28 cellular contexts compared by ENCODE assay signal in genomic region chr10:106089855-106090254, GRCh38.
"Had no signal": no experiment of that assay in that cellular context is flagged by ENCODE, and none has a peak within 500 bp of the region (broad histone marks: within the 10 kb centered on the region; RNA-seq: fewer than 3 reads in every experiment).

No MANE protein-coding gene starts in this region.

- H3K36me3 ChIP-seq: colonic mucosa, esophagus muscularis mucosa, esophagus squamous epithelium, gastrocnemius medialis, gastroesophageal sphincter, heart left ventricle, heart right ventricle had no signal

- FAIRE-seq: endometrium, endothelial cell of umbilical vein, frontal cortex had no signal

- H3K9me3 Mint-ChIP-seq: dendritic cell treated with granulocyte-macrophage colony-stimulating factor and Interleukin-4, amounts not matched to agents 40 ng/mL and 50 ng/mL, for 4 days; endodermal cell had no signal

- H3K27me3 Mint-ChIP-seq: dendritic cell treated with granulocyte-macrophage colony-stimulating factor and Interleukin-4, amounts not matched to agents 40 ng/mL and 50 ng/mL, for 4 days; effector memory CD8-positive, alpha-beta T cell had no signal

- H3K9me3 ChIP-seq: colonic mucosa, esophagus muscularis mucosa, esophagus squamous epithelium, gastrocnemius medialis, gastroesophageal sphincter, heart left ventricle, heart right ventricle had no signal

- DNase-seq: colonic mucosa; cortex of kidney; dermis blood vessel endothelial cell; dorsolateral prefrontal cortex; effector CD4-positive, alpha-beta T cell; effector CD8-positive, alpha-beta T cell; effector memory CD4-positive, alpha-beta T cell; effector memory CD8-positive, alpha-beta T cell; endodermal cell; erythroblast; esophagus squamous epithelium; foreskin fibroblast; foreskin keratinocyte; foreskin melanocyte; gastrocnemius medialis; glutamatergic neuron; head of caudate nucleus; heart left ventricle; heart right ventricle had no signal

- H3K4me3 Mint-ChIP-seq: dendritic cell treated with granulocyte-macrophage colony-stimulating factor and Interleukin-4, amounts not matched to agents 40 ng/mL and 50 ng/mL, for 4 days; effector memory CD8-positive, alpha-beta T cell; endodermal cell had no signal

- H3K27me3 ChIP-seq: colonic mucosa, dorsolateral prefrontal cortex, esophagus muscularis mucosa, esophagus squamous epithelium, foreskin keratinocyte, gastrocnemius medialis, gastroesophageal sphincter, heart left ventricle, heart right ventricle had no signal

- ATAC-seq: effector memory CD8-positive, alpha-beta T cell; esophagus mucosa; foreskin keratinocyte; gastrocnemius medialis; gastroesophageal sphincter; heart left ventricle; heart right ventricle had no signal

- H3K4me3 ChIP-seq: colonic mucosa, coronary artery, dorsolateral prefrontal cortex, esophagus muscularis mucosa, esophagus squamous epithelium, gastrocnemius medialis, gastroesophageal sphincter, heart left ventricle, heart right ventricle had no signal

- H3K27ac ChIP-seq: colonic mucosa, coronary artery, dorsolateral prefrontal cortex, epithelial cell of prostate, esophagus muscularis mucosa, esophagus squamous epithelium, foreskin keratinocyte, gastrocnemius medialis, gastroesophageal sphincter, heart left ventricle, heart right ventricle had no signal

- H3K27ac Mint-ChIP-seq: dendritic cell treated with granulocyte-macrophage colony-stimulating factor and Interleukin-4, amounts not matched to agents 40 ng/mL and 50 ng/mL, for 4 days; effector memory CD8-positive, alpha-beta T cell; endodermal cell had no signal

- H3K4me1 ChIP-seq: colonic mucosa, esophagus muscularis mucosa, esophagus squamous epithelium, foreskin keratinocyte, gastrocnemius medialis, gastroesophageal sphincter, heart left ventricle, heart right ventricle had no signal
